21 cellular contexts compared by ENCODE assay signal in genomic region chr14:45271858-45272537, GRCh38. TPM values are rescaled to one million over a fixed set of nuclear protein-coding genes. Genes with fewer than 3 reads are reported as not detected.
DNase-seq lines count a peak whose midpoint lies in the region; ATAC-seq, FAIRE-seq and TF ChIP-seq lines count a peak whose summit lies in the region.
"Had no signal": no experiment of that assay in that cellular context is flagged by ENCODE, and none has a peak within 500 bp of the region (broad histone marks: within the 10 kb centered on the region; RNA-seq: fewer than 3 reads in every experiment).

No MANE protein-coding gene starts in this region.

- H2AFZ ChIP-seq in IMR-90 (replicated peaks; ENCODE audit: low read length, poor library complexity) (no peak overlapping the region), K562 (ENCODE audit: low read depth, low read length) (no peak overlapping the region)
- H2AFZ ChIP-seq: GM23248 had no signal

- no peaks in the 10 kb centered on the region for H3K79me2 ChIP-seq in K562 (ENCODE audit: control insufficient read depth, insufficient read depth, low read length)

- H3K4me3 ChIP-seq in BE2C (ENCODE audit: low read depth, low read length) = no peak overlapping the region
- H3K4me3 ChIP-seq in IMR-90 (ENCODE audit: insufficient read depth, low read depth, low read length) = no peak overlapping the region
- no peak overlapping the region for H3K4me3 ChIP-seq in K562
- H3K4me3 ChIP-seq in aorta (ENCODE audit: low read length in 2 of 2) = no peak overlapping the region
- H3K4me3 ChIP-seq: A549, GM23248 had no signal

- H4K5ac ChIP-seq in IMR-90 (ENCODE audit: low read depth, low read length) = no peak overlapping the region

- H3K27ac ChIP-seq in IMR-90 (ENCODE audit: insufficient read depth, low read length) = no peak overlapping the region
- H3K27ac ChIP-seq in K562 (ENCODE audit: extremely low read depth, low read depth, low read length) = no peak overlapping the region
- no peak overlapping the region for H3K27ac ChIP-seq in aorta (ENCODE audit: low read depth in 1 of 2, low read length in 2 of 2)
- H3K27ac ChIP-seq: A549, GM23248 had no signal

- H3K4me2 ChIP-seq in IMR-90 (ENCODE audit: low read depth, low read length) (no peak overlapping the region), K562 (ENCODE audit: insufficient read depth, low read length) (no peak overlapping the region)
- H3K4me2 ChIP-seq: A549 had no signal

- H4K8ac ChIP-seq in IMR-90 (ENCODE audit: low read depth in 2 of 2, low read length in 2 of 2) = no peak overlapping the region

- POLR2A ChIA-PET in IMR-90 (lab: Charles Lee; ENCODE audit: unreplicated experiment) (no interaction called here), K562 (lab: Yijun Ruan, JAX) (no interaction called here)

- H3K9me1 ChIP-seq in IMR-90 (ENCODE audit: insufficient read depth, low read length) = no peaks in the 10 kb centered on the region
- no peaks in the 10 kb centered on the region for H3K9me1 ChIP-seq in K562 (ENCODE audit: control insufficient read depth, insufficient read depth, low read length)

- H3K27me3 ChIP-seq in BE2C (no peaks in the 10 kb centered on the region), IMR-90 (ENCODE audit: control insufficient read depth, insufficient read depth, low read length) (peaks cover 2% of the 10 kb centered on the region; the same call in 1 of the 2 replicates), K562 (ENCODE audit: control insufficient read depth in 2 of 2, insufficient read depth in 2 of 2, low read length in 2 of 2) (no peaks in the 10 kb centered on the region), aorta (ENCODE audit: control insufficient read depth in 1 of 2, insufficient read depth in 2 of 2, low read length in 1 of 2) (no peaks in the 10 kb centered on the region)

- no peak overlapping the region for H2BK15ac ChIP-seq in IMR-90 (ENCODE audit: low read depth, low read length)

- ATAC-seq in IMR-90 (ENCODE audit: low read depth) = no peak
- ATAC-seq in K562 = peak; percentile 73
- ATAC-seq in aorta (ENCODE audit: low FRiP score) = no peak
- ATAC-seq: A549, HCT116 had no signal

- H2BK20ac ChIP-seq in IMR-90 (ENCODE audit: low read depth, low read length) = no peak overlapping the region

- H3K4ac ChIP-seq in IMR-90 (ENCODE audit: low read depth, low read length) = no peak overlapping the region

- H3K23ac ChIP-seq in IMR-90 (ENCODE audit: low read depth, low read length) = no peak overlapping the region

- TF ChIP-seq EP300 in K562 (IDR thresholded peaks at IDR 0.05; ENCODE audit: low read length) = no peak

- H4K91ac ChIP-seq in IMR-90 (ENCODE audit: insufficient read depth, low read depth, low read length) = no peak overlapping the region

- BruUV-seq in IMR-90 (replicated peaks; lab: Mats Ljungman, UMichigan) (no TSS peak), K562 (replicated peaks; lab: Mats Ljungman, UMichigan) (no TSS peak)

- 0 out of 2 replicates have a peak, but pooled peaks have one; percentile 3 for TF ChIP-seq CTCF in BE2C (IDR thresholded peaks at IDR 0.05; ENCODE audit: low read depth, low read length)
- no peak for TF ChIP-seq CTCF in IMR-90 (conservative IDR thresholded peaks at IDR 0.05; ENCODE audit: low read depth, low read length)
- no peak for TF ChIP-seq CTCF in K562 (IDR thresholded peaks at IDR 0.05 in 2 of 3, conservative IDR thresholded peaks at IDR 0.05 in 1 of 3; ENCODE audit: insufficient read depth in 2 of 3, low read depth in 1 of 3, low read length in 3 of 3)

- H3K56ac ChIP-seq in IMR-90 (ENCODE audit: extremely low read depth, insufficient read depth, low read length) = no peak overlapping the region

- no peaks in the 10 kb centered on the region for H4K20me1 ChIP-seq in IMR-90 (ENCODE audit: insufficient read depth, low read length)
- H4K20me1 ChIP-seq in K562 (replicated peaks; ENCODE audit: control insufficient read depth, insufficient read depth, low read length) = no peaks in the 10 kb centered on the region

- H3K9me3 ChIP-seq in BE2C (no peaks in the 10 kb centered on the region), IMR-90 (ENCODE audit: control insufficient read depth, insufficient read depth, low read length) (no peaks in the 10 kb centered on the region), K562 (replicated peaks; ENCODE audit: control insufficient read depth, insufficient read depth, low read depth, low read length) (no peaks in the 10 kb centered on the region), aorta (ENCODE audit: control insufficient read depth, low read length) (no peaks in the 10 kb centered on the region)
- H3K9me3 ChIP-seq: A549 had no signal

- no peak overlapping the region for H2BK5ac ChIP-seq in IMR-90 (ENCODE audit: low read depth, low read length, poor library complexity, severe bottlenecking)

- TF ChIP-seq RAD21 in IMR-90 (IDR thresholded peaks at IDR 0.05; ENCODE audit: low read length) (no peak), K562 (CRISPR knock-in tag; conservative IDR thresholded peaks at IDR 0.05 in 1 of 2, IDR thresholded peaks at IDR 0.05 in 1 of 2) (no peak)

- H3K18ac ChIP-seq in IMR-90 (ENCODE audit: low read depth, low read length) = no peak overlapping the region

- H3K4me1 ChIP-seq in BE2C (no peaks in the 10 kb centered on the region), IMR-90 (ENCODE audit: control insufficient read depth, insufficient read depth, low read length) (no peaks in the 10 kb centered on the region), K562 (replicated peaks in 1 of 2; ENCODE audit: control insufficient read depth in 2 of 2, insufficient read depth in 2 of 2, low read length in 2 of 2) (no peaks in the 10 kb centered on the region), aorta (ENCODE audit: control insufficient read depth in 1 of 2, insufficient read depth in 2 of 2, low read length in 2 of 2) (peaks cover 0 to 2% of the 10 kb centered on the region in 2 donors)
- H3K4me1 ChIP-seq: A549 had no signal

- H2AK9ac ChIP-seq in IMR-90 (replicated peaks; ENCODE audit: low read depth, low read length, poor library complexity) = no peak overlapping the region

- dilution Hi-C loops in IMR-90 (cut with HindIII; ENCODE audit: low sequenced_read_pairs, unreplicated experiment) = no loop called here

- H3K9ac ChIP-seq in IMR-90 (ENCODE audit: low read depth, low read length) (no peak overlapping the region), K562 (ENCODE audit: insufficient read depth in 1 of 2, low read depth in 2 of 2, low read length in 2 of 2) (no peak overlapping the region)
- H3K9ac ChIP-seq: GM23248 had no signal

- in situ Hi-C loops in IMR-90 (cut with MboI; ENCODE audit: low sequenced_read_pairs) = no loop called here
- in situ Hi-C loops in K562 (cut with MboI) = no loop called here

- intact Hi-C loops in IMR-90 (cut with micrococcal nuclease) (no loop called here), K562 (cut with micrococcal nuclease) (no loop called here), aorta (cut with DNase I) (no loop called here)

- CTCF ChIA-PET in IMR-90 (lab: Yijun Ruan, JAX) = interaction anchor here (0.6 kb wide), 2 partner anchors 13 to 323 kb away, joined by 3 to 4 read pairs; no protein-coding TSS in a partner anchor
- CTCF ChIA-PET in K562 (lab: Yijun Ruan, JAX; ENCODE audit: low intra/inter-chr PET ratio) = interaction anchor here (0.7 kb wide), 1 partner anchor 1755 kb away, joined by 5 read pairs; no protein-coding TSS in a partner anchor

- H3K79me1 ChIP-seq in IMR-90 (ENCODE audit: low read depth in 1 of 2, low read length in 2 of 2) = no peaks in the 10 kb centered on the region

- H3K14ac ChIP-seq in IMR-90 (replicated peaks; ENCODE audit: low read depth, low read length) = no peak overlapping the region

- FAIRE-seq in K562 (lab: Jason Lieb, UNC) = no peak
- FAIRE-seq: A549, GM19239 had no signal

- no peak for DNase-seq in BE2C
- no peak for DNase-seq in IMR-90
- no peak for DNase-seq in K562 (ENCODE audit: extremely low read depth in 1 of 4, low spot score in 3 of 4)
- no peak for DNase-seq in activated T-cell treated with anti-CD3 and anti-CD28 coated beads for 4 hours
- no peak for DNase-seq in aorta
- DNase-seq in HT-29 (ENCODE audit: low spot score) = no peak
- DNase-seq: 8988T; ACHN; AML-193; C1 segment of cervical spinal cord; Calu3; CD4-positive, alpha-beta memory T cell; COR-L47; DMS53; DMS79 treated with DMSO at 0.1 percent for 48 hours; GF-D8; GM23248; H9 had no signal

- no peak overlapping the region for H2AK5ac ChIP-seq in IMR-90 (ENCODE audit: low read depth, low read length)

- WGBS in IMR-90 (ENCODE audit: extremely low coverage in 2 of 2, insufficient read length in 1 of 2), 2 experiments = no CpG with 5 or more reads among the region's 6 CpGs
- WGBS in K562 (ENCODE audit: insufficient coverage, low coverage, missing lambda C conversion rate) = 0% methylated on average over 4 of the region's 6 CpGs
- WGBS in aorta, 2 donors = 90% methylated on average over 6 of the region's 6 CpGs

- H2BK120ac ChIP-seq in IMR-90 (ENCODE audit: low read depth, low read length) = no peak overlapping the region

- H3K36me3 ChIP-seq in BE2C (no peaks in the 10 kb centered on the region), IMR-90 (ENCODE audit: control insufficient read depth, insufficient read depth, low read length) (no peaks in the 10 kb centered on the region), K562 (ENCODE audit: control insufficient read depth, insufficient read depth, low read length) (no peaks in the 10 kb centered on the region), aorta (ENCODE audit: control insufficient read depth in 1 of 2, insufficient read depth in 2 of 2, low read length in 1 of 2) (no peaks in the 10 kb centered on the region)

- TF ChIP-seq POLR2A in IMR-90 (IDR thresholded peaks at IDR 0.05; ENCODE audit: low read depth, low read length) (no peak), K562 (conservative IDR thresholded peaks at IDR 0.05) (no peak)

RNA-seq across cellular contexts. Expression of gene MIS18BP1, which starts 19.0 kb away (rescaled TPM):
- polyA plus RNA-seq in BE2C (2012; ENCODE audit: insufficient read depth, insufficient read length, low read depth) = 3.2 TPM
- 18.6 and 29.7 TPM in 2 replicates for total RNA-seq in IMR-90 (2012; rRNA removed)
- 8.6 and 10.6 TPM in 2 replicates for polyA plus RNA-seq in IMR-90 (2012; rRNA removed)
- polyA plus RNA-seq in IMR-90 (2012; cell fraction: cytosol; rRNA removed) = 1.1 and 1.5 TPM in 2 replicates
- 2.5 and 10.4 TPM in 2 replicates for polyA plus RNA-seq in IMR-90 (2012; cell fraction: nucleus; rRNA removed; ENCODE audit: low replicate concordance)
- 9.0 and 83.5 TPM in 2 replicates for total RNA-seq in K562 (2011; cell fraction: chromatin; rRNA removed; ENCODE audit: low replicate concordance)
- 6.8 and 13.0 TPM in 2 replicates for total RNA-seq in K562 (2011; cell fraction: nucleolus; rRNA removed)
- total RNA-seq in K562 (2011; cell fraction: nucleoplasm; rRNA removed) = 19.1 and 24.1 TPM in 2 replicates
- total RNA-seq in K562 (2014; rRNA removed) = 18.0 and 20.0 TPM in 2 replicates
- 29.1 and 36.3 TPM in 2 replicates for total RNA-seq in K562 (2014; rRNA removed; fragmentation: Illumina TruSeq; extraction: Trizol)
- total RNA-seq in K562 (2015; rRNA removed; fragmentation: Illumina TruSeq; extraction: Trizol) = 23.6 and 25.4 TPM in 2 replicates
- total RNA-seq in K562 (2021) = 19.1 TPM in 2 replicates
- 19.9 and 25.5 TPM in 2 replicates for polyA plus RNA-seq in K562 (2011; rRNA removed)
- 4.6 and 4.9 TPM in 2 replicates for polyA plus RNA-seq in K562 (2011; cell fraction: cytosol; rRNA removed)
- polyA plus RNA-seq in K562 (2011; cell fraction: nucleus; rRNA removed) = 13.4 and 15.3 TPM in 2 replicates
- polyA plus RNA-seq in K562 (2012) = 11.7 and 15.0 TPM in 2 replicates
- polyA plus RNA-seq in K562 (2014; fragmentation: Illumina TruSeq; extraction: Trizol) = 22.3 and 26.4 TPM in 2 replicates
- polyA plus RNA-seq in K562 (2014; fragmentation: Nextera tagmentation; extraction: Ambion mirVana) = 1 to 10 TPM; 5.0 to 5.5 TPM
- polyA plus RNA-seq in K562 (2014; rRNA removed) = 17.5 and 18.0 TPM in 2 replicates
- polyA minus RNA-seq in K562 (2011; rRNA and poly(A)+ RNA removed) = 31.6 and 32.9 TPM in 2 replicates
- 11.0 and 15.7 TPM in 2 replicates for polyA minus RNA-seq in K562 (2011; cell fraction: cytosol; rRNA and poly(A)+ RNA removed)
- polyA minus RNA-seq in K562 (2011; cell fraction: nucleus; rRNA and poly(A)+ RNA removed) = 20.1 and 29.9 TPM in 2 replicates
- 10 to 100 TPM; 15.5 to 31.4 TPM for total RNA-seq in aorta
- 10 to 100 TPM in 1 of 2 donors, 1 to 10 TPM in 1; 8.8 to 23.8 TPM for polyA plus RNA-seq in aorta
- total RNA-seq in HT-29 (2014; rRNA removed; shearing (Covaris generic)) = 8.0 and 13.4 TPM in 2 replicates
